1 cellular context compared by ENCODE assay signal in the genomic region with DNA sequence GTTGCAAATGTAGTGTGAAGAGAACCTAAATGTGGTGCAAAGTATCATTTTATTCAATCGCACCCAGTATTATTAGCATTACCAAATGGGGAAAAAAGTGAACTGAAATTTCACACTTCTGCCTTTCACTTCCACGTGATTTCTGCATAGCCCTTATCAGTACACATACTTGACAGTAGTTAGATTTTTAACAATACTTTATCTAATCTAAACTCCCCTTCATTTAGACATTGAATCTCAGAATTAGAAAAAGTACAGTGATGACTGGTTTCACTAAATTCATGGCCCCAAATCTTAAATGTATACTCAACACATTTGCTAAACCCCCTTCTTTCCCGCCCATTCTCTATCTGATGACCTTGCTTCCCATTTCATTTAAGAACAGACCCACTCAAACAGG.
TF ChIP-seq lines count a peak whose summit lies in the region.

No MANE protein-coding gene starts in this region.

TF ChIP-seq in GM12878, 131 proteins besides CTCF, POLR2A, EP300 and RAD21 (continued from another document and continues in another):
- TF ChIP-seq, protein P1, sequence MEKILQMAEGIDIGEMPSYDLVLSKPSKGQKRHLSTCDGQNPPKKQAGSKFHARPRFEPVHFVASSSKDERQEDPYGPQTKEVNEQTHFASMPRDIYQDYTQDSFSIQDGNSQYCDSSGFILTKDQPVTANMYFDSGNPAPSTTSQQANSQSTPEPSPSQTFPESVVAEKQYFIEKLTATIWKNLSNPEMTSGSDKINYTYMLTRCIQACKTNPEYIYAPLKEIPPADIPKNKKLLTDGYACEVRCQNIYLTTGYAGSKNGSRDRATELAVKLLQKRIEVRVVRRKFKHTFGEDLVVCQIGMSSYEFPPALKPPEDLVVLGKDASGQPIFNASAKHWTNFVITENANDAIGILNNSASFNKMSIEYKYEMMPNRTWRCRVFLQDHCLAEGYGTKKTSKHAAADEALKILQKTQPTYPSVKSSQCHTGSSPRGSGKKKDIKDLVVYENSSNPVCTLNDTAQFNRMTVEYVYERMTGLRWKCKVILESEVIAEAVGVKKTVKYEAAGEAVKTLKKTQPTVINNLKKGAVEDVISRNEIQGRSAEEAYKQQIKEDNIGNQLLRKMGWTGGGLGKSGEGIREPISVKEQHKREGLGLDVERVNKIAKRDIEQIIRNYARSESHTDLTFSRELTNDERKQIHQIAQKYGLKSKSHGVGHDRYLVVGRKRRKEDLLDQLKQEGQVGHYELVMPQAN (conservative IDR thresholded peaks at IDR 0.05): no peak
- TF ChIP-seq, protein P2, sequence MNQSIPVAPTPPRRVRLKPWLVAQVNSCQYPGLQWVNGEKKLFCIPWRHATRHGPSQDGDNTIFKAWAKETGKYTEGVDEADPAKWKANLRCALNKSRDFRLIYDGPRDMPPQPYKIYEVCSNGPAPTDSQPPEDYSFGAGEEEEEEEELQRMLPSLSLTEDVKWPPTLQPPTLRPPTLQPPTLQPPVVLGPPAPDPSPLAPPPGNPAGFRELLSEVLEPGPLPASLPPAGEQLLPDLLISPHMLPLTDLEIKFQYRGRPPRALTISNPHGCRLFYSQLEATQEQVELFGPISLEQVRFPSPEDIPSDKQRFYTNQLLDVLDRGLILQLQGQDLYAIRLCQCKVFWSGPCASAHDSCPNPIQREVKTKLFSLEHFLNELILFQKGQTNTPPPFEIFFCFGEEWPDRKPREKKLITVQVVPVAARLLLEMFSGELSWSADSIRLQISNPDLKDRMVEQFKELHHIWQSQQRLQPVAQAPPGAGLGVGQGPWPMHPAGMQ (IDR thresholded peaks at IDR 0.05; ENCODE audit: borderline replicate concordance): no peak
- TF ChIP-seq EZH2 (IDR thresholded peaks at IDR 0.05; ENCODE audit: borderline replicate concordance, control insufficient read depth, low read depth, low read length) (no peak), FOS (IDR thresholded peaks at IDR 0.05; ENCODE audit: borderline replicate concordance, extremely low read depth, insufficient read length) (no peak), MYB (IDR thresholded peaks at IDR 0.05; ENCODE audit: borderline replicate concordance, low read depth, low read length) (no peak), CBX5 (IDR thresholded peaks at IDR 0.05; ENCODE audit: low read depth) (no peak), HDGF (IDR thresholded peaks at IDR 0.05) (peak; percentile 36; the same call in 1 of the 2 replicates), FOXM1 (IDR thresholded peaks at IDR 0.05; ENCODE audit: low read depth, low read length) (peak; percentile 54; the same call in 1 of the 2 replicates), WRNIP1 (IDR thresholded peaks at IDR 0.05; ENCODE audit: borderline replicate concordance, low read depth, low read length) (no peak), SREBF2 (IDR thresholded peaks at IDR 0.05; ENCODE audit: low read length) (no peak), SMAD1 (IDR thresholded peaks at IDR 0.05; ENCODE audit: low read depth, partially characterized antibody) (peak; percentile 41), POLR2AphosphoS2 (IDR thresholded peaks at IDR 0.05; ENCODE audit: low read depth, low read length) (no peak), EED (IDR thresholded peaks at IDR 0.05; ENCODE audit: low read depth) (no peak), ATF7 (IDR thresholded peaks at IDR 0.05; ENCODE audit: low read depth) (peak; percentile 88), ZNF217 (IDR thresholded peaks at IDR 0.05) (peak; percentile 96), ZNF207 (IDR thresholded peaks at IDR 0.05; ENCODE audit: borderline replicate concordance) (0 out of 2 replicates have a peak, but pooled peaks have one; percentile 54), SIN3A (IDR thresholded peaks at IDR 0.05; ENCODE audit: low read depth, low read length) (no peak), NFIC (IDR thresholded peaks at IDR 0.05; ENCODE audit: low read depth, low read length) (peak; percentile 88), ZSCAN29 (IDR thresholded peaks at IDR 0.05) (0 out of 2 replicates have a peak, but pooled peaks have one; percentile 20), MYC (IDR thresholded peaks at IDR 0.05; ENCODE audit: insufficient read depth, insufficient read length, insufficient replicate concordance, low read length, severe bottlenecking) (no peak)
- TF ChIP-seq, protein P3, sequence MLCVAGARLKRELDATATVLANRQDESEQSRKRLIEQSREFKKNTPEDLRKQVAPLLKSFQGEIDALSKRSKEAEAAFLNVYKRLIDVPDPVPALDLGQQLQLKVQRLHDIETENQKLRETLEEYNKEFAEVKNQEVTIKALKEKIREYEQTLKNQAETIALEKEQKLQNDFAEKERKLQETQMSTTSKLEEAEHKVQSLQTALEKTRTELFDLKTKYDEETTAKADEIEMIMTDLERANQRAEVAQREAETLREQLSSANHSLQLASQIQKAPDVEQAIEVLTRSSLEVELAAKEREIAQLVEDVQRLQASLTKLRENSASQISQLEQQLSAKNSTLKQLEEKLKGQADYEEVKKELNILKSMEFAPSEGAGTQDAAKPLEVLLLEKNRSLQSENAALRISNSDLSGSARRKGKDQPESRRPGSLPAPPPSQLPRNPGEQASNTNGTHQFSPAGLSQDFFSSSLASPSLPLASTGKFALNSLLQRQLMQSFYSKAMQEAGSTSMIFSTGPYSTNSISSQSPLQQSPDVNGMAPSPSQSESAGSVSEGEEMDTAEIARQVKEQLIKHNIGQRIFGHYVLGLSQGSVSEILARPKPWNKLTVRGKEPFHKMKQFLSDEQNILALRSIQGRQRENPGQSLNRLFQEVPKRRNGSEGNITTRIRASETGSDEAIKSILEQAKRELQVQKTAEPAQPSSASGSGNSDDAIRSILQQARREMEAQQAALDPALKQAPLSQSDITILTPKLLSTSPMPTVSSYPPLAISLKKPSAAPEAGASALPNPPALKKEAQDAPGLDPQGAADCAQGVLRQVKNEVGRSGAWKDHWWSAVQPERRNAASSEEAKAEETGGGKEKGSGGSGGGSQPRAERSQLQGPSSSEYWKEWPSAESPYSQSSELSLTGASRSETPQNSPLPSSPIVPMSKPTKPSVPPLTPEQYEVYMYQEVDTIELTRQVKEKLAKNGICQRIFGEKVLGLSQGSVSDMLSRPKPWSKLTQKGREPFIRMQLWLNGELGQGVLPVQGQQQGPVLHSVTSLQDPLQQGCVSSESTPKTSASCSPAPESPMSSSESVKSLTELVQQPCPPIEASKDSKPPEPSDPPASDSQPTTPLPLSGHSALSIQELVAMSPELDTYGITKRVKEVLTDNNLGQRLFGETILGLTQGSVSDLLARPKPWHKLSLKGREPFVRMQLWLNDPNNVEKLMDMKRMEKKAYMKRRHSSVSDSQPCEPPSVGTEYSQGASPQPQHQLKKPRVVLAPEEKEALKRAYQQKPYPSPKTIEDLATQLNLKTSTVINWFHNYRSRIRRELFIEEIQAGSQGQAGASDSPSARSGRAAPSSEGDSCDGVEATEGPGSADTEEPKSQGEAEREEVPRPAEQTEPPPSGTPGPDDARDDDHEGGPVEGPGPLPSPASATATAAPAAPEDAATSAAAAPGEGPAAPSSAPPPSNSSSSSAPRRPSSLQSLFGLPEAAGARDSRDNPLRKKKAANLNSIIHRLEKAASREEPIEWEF (IDR thresholded peaks at IDR 0.05; ENCODE audit: insufficient replicate concordance, low read depth, low read length): peak; percentile 58
- TF ChIP-seq, protein P4, sequence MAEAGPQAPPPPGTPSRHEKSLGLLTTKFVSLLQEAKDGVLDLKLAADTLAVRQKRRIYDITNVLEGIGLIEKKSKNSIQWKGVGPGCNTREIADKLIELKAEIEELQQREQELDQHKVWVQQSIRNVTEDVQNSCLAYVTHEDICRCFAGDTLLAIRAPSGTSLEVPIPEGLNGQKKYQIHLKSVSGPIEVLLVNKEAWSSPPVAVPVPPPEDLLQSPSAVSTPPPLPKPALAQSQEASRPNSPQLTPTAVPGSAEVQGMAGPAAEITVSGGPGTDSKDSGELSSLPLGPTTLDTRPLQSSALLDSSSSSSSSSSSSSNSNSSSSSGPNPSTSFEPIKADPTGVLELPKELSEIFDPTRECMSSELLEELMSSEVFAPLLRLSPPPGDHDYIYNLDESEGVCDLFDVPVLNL (IDR thresholded peaks at IDR 0.05; ENCODE audit: low read depth, low read length): no peak
- TF ChIP-seq, protein P5, sequence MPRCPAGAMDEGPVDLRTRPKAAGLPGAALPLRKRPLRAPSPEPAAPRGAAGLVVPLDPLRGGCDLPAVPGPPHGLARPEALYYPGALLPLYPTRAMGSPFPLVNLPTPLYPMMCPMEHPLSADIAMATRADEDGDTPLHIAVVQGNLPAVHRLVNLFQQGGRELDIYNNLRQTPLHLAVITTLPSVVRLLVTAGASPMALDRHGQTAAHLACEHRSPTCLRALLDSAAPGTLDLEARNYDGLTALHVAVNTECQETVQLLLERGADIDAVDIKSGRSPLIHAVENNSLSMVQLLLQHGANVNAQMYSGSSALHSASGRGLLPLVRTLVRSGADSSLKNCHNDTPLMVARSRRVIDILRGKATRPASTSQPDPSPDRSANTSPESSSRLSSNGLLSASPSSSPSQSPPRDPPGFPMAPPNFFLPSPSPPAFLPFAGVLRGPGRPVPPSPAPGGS (IDR thresholded peaks at IDR 0.05; ENCODE audit: borderline replicate concordance, insufficient read depth, low read depth, low read length, poor library complexity, severe bottlenecking): no peak
- TF ChIP-seq, protein P6, sequence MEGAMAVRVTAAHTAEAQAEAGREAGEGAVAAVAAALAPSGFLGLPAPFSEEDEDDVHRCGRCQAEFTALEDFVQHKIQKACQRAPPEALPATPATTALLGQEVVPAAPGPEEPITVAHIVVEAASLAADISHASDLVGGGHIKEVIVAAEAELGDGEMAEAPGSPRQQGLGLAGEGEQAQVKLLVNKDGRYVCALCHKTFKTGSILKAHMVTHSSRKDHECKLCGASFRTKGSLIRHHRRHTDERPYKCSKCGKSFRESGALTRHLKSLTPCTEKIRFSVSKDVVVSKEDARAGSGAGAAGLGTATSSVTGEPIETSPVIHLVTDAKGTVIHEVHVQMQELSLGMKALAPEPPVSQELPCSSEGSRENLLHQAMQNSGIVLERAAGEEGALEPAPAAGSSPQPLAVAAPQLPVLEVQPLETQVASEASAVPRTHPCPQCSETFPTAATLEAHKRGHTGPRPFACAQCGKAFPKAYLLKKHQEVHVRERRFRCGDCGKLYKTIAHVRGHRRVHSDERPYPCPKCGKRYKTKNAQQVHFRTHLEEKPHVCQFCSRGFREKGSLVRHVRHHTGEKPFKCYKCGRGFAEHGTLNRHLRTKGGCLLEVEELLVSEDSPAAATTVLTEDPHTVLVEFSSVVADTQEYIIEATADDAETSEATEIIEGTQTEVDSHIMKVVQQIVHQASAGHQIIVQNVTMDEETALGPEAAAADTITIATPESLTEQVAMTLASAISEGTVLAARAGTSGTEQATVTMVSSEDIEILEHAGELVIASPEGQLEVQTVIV (IDR thresholded peaks at IDR 0.05; ENCODE audit: borderline replicate concordance, partially characterized antibody): no peak
- TF ChIP-seq, protein P7, sequence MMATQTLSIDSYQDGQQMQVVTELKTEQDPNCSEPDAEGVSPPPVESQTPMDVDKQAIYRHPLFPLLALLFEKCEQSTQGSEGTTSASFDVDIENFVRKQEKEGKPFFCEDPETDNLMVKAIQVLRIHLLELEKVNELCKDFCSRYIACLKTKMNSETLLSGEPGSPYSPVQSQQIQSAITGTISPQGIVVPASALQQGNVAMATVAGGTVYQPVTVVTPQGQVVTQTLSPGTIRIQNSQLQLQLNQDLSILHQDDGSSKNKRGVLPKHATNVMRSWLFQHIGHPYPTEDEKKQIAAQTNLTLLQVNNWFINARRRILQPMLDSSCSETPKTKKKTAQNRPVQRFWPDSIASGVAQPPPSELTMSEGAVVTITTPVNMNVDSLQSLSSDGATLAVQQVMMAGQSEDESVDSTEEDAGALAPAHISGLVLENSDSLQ (IDR thresholded peaks at IDR 0.05): 0 out of 2 replicates have a peak, but pooled peaks have one; percentile 30
- TF ChIP-seq, protein P8, sequence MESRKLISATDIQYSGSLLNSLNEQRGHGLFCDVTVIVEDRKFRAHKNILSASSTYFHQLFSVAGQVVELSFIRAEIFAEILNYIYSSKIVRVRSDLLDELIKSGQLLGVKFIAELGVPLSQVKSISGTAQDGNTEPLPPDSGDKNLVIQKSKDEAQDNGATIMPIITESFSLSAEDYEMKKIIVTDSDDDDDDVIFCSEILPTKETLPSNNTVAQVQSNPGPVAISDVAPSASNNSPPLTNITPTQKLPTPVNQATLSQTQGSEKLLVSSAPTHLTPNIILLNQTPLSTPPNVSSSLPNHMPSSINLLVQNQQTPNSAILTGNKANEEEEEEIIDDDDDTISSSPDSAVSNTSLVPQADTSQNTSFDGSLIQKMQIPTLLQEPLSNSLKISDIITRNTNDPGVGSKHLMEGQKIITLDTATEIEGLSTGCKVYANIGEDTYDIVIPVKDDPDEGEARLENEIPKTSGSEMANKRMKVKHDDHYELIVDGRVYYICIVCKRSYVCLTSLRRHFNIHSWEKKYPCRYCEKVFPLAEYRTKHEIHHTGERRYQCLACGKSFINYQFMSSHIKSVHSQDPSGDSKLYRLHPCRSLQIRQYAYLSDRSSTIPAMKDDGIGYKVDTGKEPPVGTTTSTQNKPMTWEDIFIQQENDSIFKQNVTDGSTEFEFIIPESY (IDR thresholded peaks at IDR 0.05): no peak
- TF ChIP-seq, protein P9, sequence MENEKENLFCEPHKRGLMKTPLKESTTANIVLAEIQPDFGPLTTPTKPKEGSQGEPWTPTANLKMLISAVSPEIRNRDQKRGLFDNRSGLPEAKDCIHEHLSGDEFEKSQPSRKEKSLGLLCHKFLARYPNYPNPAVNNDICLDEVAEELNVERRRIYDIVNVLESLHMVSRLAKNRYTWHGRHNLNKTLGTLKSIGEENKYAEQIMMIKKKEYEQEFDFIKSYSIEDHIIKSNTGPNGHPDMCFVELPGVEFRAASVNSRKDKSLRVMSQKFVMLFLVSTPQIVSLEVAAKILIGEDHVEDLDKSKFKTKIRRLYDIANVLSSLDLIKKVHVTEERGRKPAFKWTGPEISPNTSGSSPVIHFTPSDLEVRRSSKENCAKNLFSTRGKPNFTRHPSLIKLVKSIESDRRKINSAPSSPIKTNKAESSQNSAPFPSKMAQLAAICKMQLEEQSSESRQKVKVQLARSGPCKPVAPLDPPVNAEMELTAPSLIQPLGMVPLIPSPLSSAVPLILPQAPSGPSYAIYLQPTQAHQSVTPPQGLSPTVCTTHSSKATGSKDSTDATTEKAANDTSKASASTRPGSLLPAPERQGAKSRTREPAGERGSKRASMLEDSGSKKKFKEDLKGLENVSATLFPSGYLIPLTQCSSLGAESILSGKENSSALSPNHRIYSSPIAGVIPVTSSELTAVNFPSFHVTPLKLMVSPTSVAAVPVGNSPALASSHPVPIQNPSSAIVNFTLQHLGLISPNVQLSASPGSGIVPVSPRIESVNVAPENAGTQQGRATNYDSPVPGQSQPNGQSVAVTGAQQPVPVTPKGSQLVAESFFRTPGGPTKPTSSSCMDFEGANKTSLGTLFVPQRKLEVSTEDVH (IDR thresholded peaks at IDR 0.05; ENCODE audit: low read depth, partially characterized antibody): peak; percentile 42
- TF ChIP-seq, protein P10, sequence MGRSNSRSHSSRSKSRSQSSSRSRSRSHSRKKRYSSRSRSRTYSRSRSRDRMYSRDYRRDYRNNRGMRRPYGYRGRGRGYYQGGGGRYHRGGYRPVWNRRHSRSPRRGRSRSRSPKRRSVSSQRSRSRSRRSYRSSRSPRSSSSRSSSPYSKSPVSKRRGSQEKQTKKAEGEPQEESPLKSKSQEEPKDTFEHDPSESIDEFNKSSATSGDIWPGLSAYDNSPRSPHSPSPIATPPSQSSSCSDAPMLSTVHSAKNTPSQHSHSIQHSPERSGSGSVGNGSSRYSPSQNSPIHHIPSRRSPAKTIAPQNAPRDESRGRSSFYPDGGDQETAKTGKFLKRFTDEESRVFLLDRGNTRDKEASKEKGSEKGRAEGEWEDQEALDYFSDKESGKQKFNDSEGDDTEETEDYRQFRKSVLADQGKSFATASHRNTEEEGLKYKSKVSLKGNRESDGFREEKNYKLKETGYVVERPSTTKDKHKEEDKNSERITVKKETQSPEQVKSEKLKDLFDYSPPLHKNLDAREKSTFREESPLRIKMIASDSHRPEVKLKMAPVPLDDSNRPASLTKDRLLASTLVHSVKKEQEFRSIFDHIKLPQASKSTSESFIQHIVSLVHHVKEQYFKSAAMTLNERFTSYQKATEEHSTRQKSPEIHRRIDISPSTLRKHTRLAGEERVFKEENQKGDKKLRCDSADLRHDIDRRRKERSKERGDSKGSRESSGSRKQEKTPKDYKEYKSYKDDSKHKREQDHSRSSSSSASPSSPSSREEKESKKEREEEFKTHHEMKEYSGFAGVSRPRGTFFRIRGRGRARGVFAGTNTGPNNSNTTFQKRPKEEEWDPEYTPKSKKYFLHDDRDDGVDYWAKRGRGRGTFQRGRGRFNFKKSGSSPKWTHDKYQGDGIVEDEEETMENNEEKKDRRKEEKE (IDR thresholded peaks at IDR 0.05): no peak
